In genomic region chr9:130837002-130837511, GRCh38 we compare ENCODE assay signal across 8 cellular contexts. TPM values are rescaled to one million over a fixed set of nuclear protein-coding genes. Genes with fewer than 3 reads are reported as not detected.
DNase-seq lines count a peak whose midpoint lies in the region; ATAC-seq and TF ChIP-seq lines count a peak whose summit lies in the region.

No MANE protein-coding gene starts in this region.

- peaks cover 36% of the 10 kb centered on the region for H3K4me1 ChIP-seq in Loucy (ENCODE audit: insufficient read depth, low read length, poor library complexity, severe bottlenecking)

- H3K79me2 ChIP-seq in Loucy (ENCODE audit: insufficient read depth, low read length), result peaks cover 73% of the 10 kb centered on the region

- peak overlapping the region; percentile 88 for H3K4me3 ChIP-seq in Loucy (ENCODE audit: low read length, poor library complexity, severe bottlenecking)

- H3K4me1 Mint-ChIP-seq in effector memory CD8-positive, alpha-beta T cell (ENCODE audit: low read depth in 2 of 2), result peaks cover 27 to 47% of the 10 kb centered on the region in 2 donors
- peaks cover 28 to 58% (median 56%) of the 10 kb centered on the region in 4 donors for H3K4me1 Mint-ChIP-seq in naive thymus-derived CD8-positive, alpha-beta T cell

- peak overlapping the region; percentile 81 to 86 for H3K27ac Mint-ChIP-seq in effector memory CD8-positive, alpha-beta T cell
- peak overlapping the region in 2 of 10 donors; percentile 63 to 71 for H3K27ac Mint-ChIP-seq in naive thymus-derived CD8-positive, alpha-beta T cell

- H3K9me3 ChIP-seq in Loucy (ENCODE audit: insufficient read depth, low read depth, low read length), result no peaks in the 10 kb centered on the region

- peak overlapping the region; percentile 54 for H3K9ac ChIP-seq in Loucy (ENCODE audit: low read depth, low read length, poor library complexity, severe bottlenecking)

- peaks cover 20% of the 10 kb centered on the region for H4K20me1 ChIP-seq in Loucy (ENCODE audit: insufficient read depth, low read length, poor library complexity, severe bottlenecking)

- no peaks in the 10 kb centered on the region for H3K36me3 ChIP-seq in Loucy (ENCODE audit: insufficient read depth, low read length)

- ATAC-seq in effector memory CD8-positive, alpha-beta T cell (replicated peaks), result no peak
- ATAC-seq in naive thymus-derived CD8-positive, alpha-beta T cell, result no peak
- ATAC-seq in GM18858 (IDR thresholded peaks at IDR 0.05; ENCODE audit: unreplicated experiment) (no peak), GM18909 (IDR thresholded peaks at IDR 0.05; ENCODE audit: poor library complexity, unreplicated experiment) (no peak), GM18868 (IDR thresholded peaks at IDR 0.05; ENCODE audit: unreplicated experiment) (no peak)

- peak overlapping the region; percentile 84 for H3K4me2 ChIP-seq in Loucy (ENCODE audit: low read depth, low read length, poor library complexity, severe bottlenecking)

- POLR2A ChIA-PET in naive thymus-derived CD8-positive, alpha-beta T cell (lab: Charles Lee), result no interaction called here

- no peaks in the 10 kb centered on the region for H3K27me3 ChIP-seq in Loucy (ENCODE audit: insufficient read depth, low read length, poor library complexity, severe bottlenecking)

- no peaks in the 10 kb centered on the region for H3K27me3 Mint-ChIP-seq in effector memory CD8-positive, alpha-beta T cell
- no peaks in the 10 kb centered on the region for H3K27me3 Mint-ChIP-seq in naive thymus-derived CD8-positive, alpha-beta T cell

- TF ChIP-seq CTCF in AG09319 (IDR thresholded peaks at IDR 0.05; ENCODE audit: low read depth, low read length) (no peak), Loucy (conservative IDR thresholded peaks at IDR 0.05; ENCODE audit: low read length) (no peak)

- H3K36me3 Mint-ChIP-seq in effector memory CD8-positive, alpha-beta T cell (ENCODE audit: insufficient read depth), result peaks cover 23% of the 10 kb centered on the region
- H3K36me3 Mint-ChIP-seq in naive thymus-derived CD8-positive, alpha-beta T cell, result no peaks in the 10 kb centered on the region

- peak overlapping the region; percentile 31 to 82 for H3K4me3 Mint-ChIP-seq in effector memory CD8-positive, alpha-beta T cell
- peak overlapping the region in 9 of 10 donors; percentile 19 to 80 (median 70) for H3K4me3 Mint-ChIP-seq in naive thymus-derived CD8-positive, alpha-beta T cell

- peak; percentile 76 for DNase-seq in AG09319 (ENCODE audit: extremely low read depth, low read depth)
- DNase-seq in effector memory CD8-positive, alpha-beta T cell, result no peak
- no peak for DNase-seq in naive thymus-derived CD8-positive, alpha-beta T cell
- no peak for DNase-seq in NCI-H2196 treated with DMSO at 0.1 percent for 48 hours (lab: John Stamatoyannopoulos, UW; ENCODE audit: unreplicated experiment)

- H2AFZ ChIP-seq in Loucy (ENCODE audit: low read length), result no peak overlapping the region

- no peaks in the 10 kb centered on the region for H3K9me3 Mint-ChIP-seq in effector memory CD8-positive, alpha-beta T cell
- H3K9me3 Mint-ChIP-seq in naive thymus-derived CD8-positive, alpha-beta T cell, result no peaks in the 10 kb centered on the region

- H3F3A ChIP-seq in Loucy (ENCODE audit: low read depth), result no peaks in the 10 kb centered on the region

- no peaks in the 10 kb centered on the region for H3K9me2 ChIP-seq in Loucy (replicated peaks; ENCODE audit: low read depth, low read length)

RNA-seq across cellular contexts. Expression of gene ABL1, which starts 2.0 kb away (rescaled TPM):
- 10 to 100 TPM; 34.3 to 38.9 TPM for total RNA-seq in naive thymus-derived CD8-positive, alpha-beta T cell
- polyA plus RNA-seq in naive thymus-derived CD8-positive, alpha-beta T cell, result 10 to 100 TPM in 2 of 3 donors, 1 to 10 TPM in 1; 6.4 to 16.8 (median 11.0) TPM

RNA-seq across cellular contexts. Expression of gene QRFP, which starts 59.6 kb away (rescaled TPM):
- not detected for total RNA-seq in naive thymus-derived CD8-positive, alpha-beta T cell
- polyA plus RNA-seq in naive thymus-derived CD8-positive, alpha-beta T cell, result not detected
